ENCODE assay signal across 29 cellular contexts in the genomic region with DNA sequence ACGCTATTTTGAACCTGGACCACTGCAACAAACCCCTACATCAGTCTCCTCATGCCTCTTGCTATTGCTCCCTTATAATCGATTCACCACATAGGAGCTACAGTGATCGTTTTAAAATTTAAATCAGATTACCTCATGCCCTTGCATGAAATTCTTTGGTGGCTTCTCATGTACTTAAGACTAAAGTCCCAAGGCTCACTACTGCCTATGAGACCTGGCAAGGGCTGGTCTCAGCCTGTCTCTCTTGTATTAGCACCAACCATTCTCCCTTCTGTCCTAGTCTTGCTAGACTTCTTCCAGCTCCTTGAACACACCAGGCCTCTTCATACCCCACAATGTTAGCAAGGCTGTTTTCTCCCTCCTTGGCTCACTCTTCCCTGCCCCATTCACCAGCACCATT. TPM values are rescaled to one million over a fixed set of nuclear protein-coding genes. Genes with fewer than 3 reads are reported as not detected.
A peak's percentile ranks its signal among the peaks of the same experiment; 100 is the strongest.
DNase-seq lines count a peak whose midpoint lies in the region; ATAC-seq, FAIRE-seq and TF ChIP-seq lines count a peak whose summit lies in the region.
"Had no signal": no experiment of that assay in that cellular context is flagged by ENCODE, and none has a peak within 500 bp of the region (broad histone marks: within the 10 kb centered on the region; RNA-seq: fewer than 3 reads in every experiment).

No MANE protein-coding gene starts in this region.

- H3K9me3 ChIP-seq in body of pancreas (no peaks in the 10 kb centered on the region), HepG2 (ENCODE audit: low read length) (no peaks in the 10 kb centered on the region), gastrocnemius medialis (no peaks in the 10 kb centered on the region)
- H3K9me3 ChIP-seq: BLaER1, tibial artery had no signal

- H3K9me3 Mint-ChIP-seq in Calu3 (ENCODE audit: low read depth, unreplicated experiment) (no peaks in the 10 kb centered on the region), endothelial cell (ENCODE audit: unreplicated experiment) (no peaks in the 10 kb centered on the region)
- H3K9me3 Mint-ChIP-seq: activated CD8-positive, alpha-beta T cell treated with anti-CD3 and anti-CD28 coated beads for 36 hours; activated T-helper 2 cell treated with anti-CD3 and anti-CD28 coated beads, Interferon-gamma antibody, Interleukin-2, Interleukin-4, amounts not matched to agents 10 μg/mL and 5 μg/mL and 100 μg/mL, durations not matched to agents 14 hours and 24 hours and 36 hours; dendritic cell treated with granulocyte-macrophage colony-stimulating factor and Interleukin-4, amounts not matched to agents 40 ng/mL and 50 ng/mL, for 4 days had no signal

- no peak for DNase-seq in Calu3
- no peak for DNase-seq in body of pancreas
- no peak for DNase-seq in HepG2 (ENCODE audit: low spot score)
- no peak for DNase-seq in gastrocnemius medialis
- no peak for DNase-seq in endothelial cell (ENCODE audit: low spot score)
- no peak for DNase-seq in inferior parietal cortex (ENCODE audit: extremely low spot score)
- no peak for DNase-seq in activated T-cell treated with anti-CD3 and anti-CD28 coated beads, Interleukin-2, amount 50 U/mL, for 48 hours
- DNase-seq: activated CD4-positive, CD25-positive, alpha-beta regulatory T cell treated with anti-CD3 and anti-CD28 coated beads, Interleukin-2, amount 50 U/mL, for 72 hours; activated CD8-positive, alpha-beta T cell treated with anti-CD3 and anti-CD28 coated beads for 36 hours; caudate nucleus; COR-L47; DMS79 treated with DMSO at 0.1 percent for 48 hours; GDM1; HCEC 1CT; Karpas-422; left cardiac atrium; NCI-H1417; NCI-H2029 treated with DMSO at 0.1 percent for 48 hours; SHP77; stimulated activated CD4-positive, alpha-beta T cell treated with anti-CD3 and anti-CD28 coated beads, Interleukin-12 subunit alpha, Interleukin-12 subunit beta, amount 100 ng/mL, for 4 hours; stimulated activated CD4-positive, alpha-beta T cell treated with anti-CD3 and anti-CD28 coated beads, Interleukin-2, amount 100 ng/mL, for 48 hours; tibial artery had no signal

- H3K4me1 Mint-ChIP-seq in Calu3 (ENCODE audit: low read depth, unreplicated experiment) (peaks cover 41% of the 10 kb centered on the region), endothelial cell (ENCODE audit: unreplicated experiment) (peaks cover 9% of the 10 kb centered on the region)

- no peak overlapping the region for H3K4me3 ChIP-seq in body of pancreas
- H3K4me3 ChIP-seq in HepG2 (replicated peaks in 1 of 3; ENCODE audit: insufficient read depth in 1 of 3, low read depth in 2 of 3, low read length in 3 of 3) = peak overlapping the region in 1 of 3 experiments; percentile 47; a peak in 1 of 6 replicates
- no peak overlapping the region for H3K4me3 ChIP-seq in gastrocnemius medialis
- H3K4me3 ChIP-seq: BLaER1, tibial artery had no signal

- WGBS in body of pancreas, 2 donors = 14 to 18% methylated on average over 3 of the region's 3 CpGs
- 3% methylated on average over 3 of the region's 3 CpGs for WGBS in HepG2 (ENCODE audit: low lambda C conversion rate)

- TF ChIP-seq CTCF in Calu3 (IDR thresholded peaks at IDR 0.05; ENCODE audit: unreplicated experiment) = no peak
- no peak for TF ChIP-seq CTCF in body of pancreas (IDR thresholded peaks at IDR 0.05)
- no peak for TF ChIP-seq CTCF in HepG2 (CRISPR knock-in tag; IDR thresholded peaks at IDR 0.05)
- no peak for TF ChIP-seq CTCF in gastrocnemius medialis (IDR thresholded peaks at IDR 0.05 in 4 of 5, conservative IDR thresholded peaks at IDR 0.05 in 1 of 5)
- TF ChIP-seq CTCF in endothelial cell (IDR thresholded peaks at IDR 0.05; ENCODE audit: unreplicated experiment) = no peak

- H3K27me3 ChIP-seq in body of pancreas = no peaks in the 10 kb centered on the region
- H3K27me3 ChIP-seq in HepG2 (ENCODE audit: control insufficient read depth in 1 of 2, insufficient read depth in 2 of 2, low read length in 2 of 2) = no peaks in the 10 kb centered on the region
- no peaks in the 10 kb centered on the region for H3K27me3 ChIP-seq in gastrocnemius medialis
- H3K27me3 ChIP-seq: BLaER1, tibial artery had no signal

- POLR2A ChIA-PET in HepG2 (lab: Yijun Ruan, JAX) = interaction anchor here (0.9 to 4.0 kb wide), 7 partner anchors 8 to 521 kb away, joined by 4 to 47 read pairs (median 7); a partner anchor contains a TSS

- intact Hi-C loops in Calu3 (cut with micrococcal nuclease; ENCODE audit: unreplicated experiment) = loop anchor here (2.0 kb wide), 1 partner anchor 356 kb away; no protein-coding TSS in a partner anchor
- intact Hi-C loops in body of pancreas (cut with DNase I) = no loop called here
- intact Hi-C loops in HepG2 (cut with micrococcal nuclease; ENCODE audit: unreplicated experiment) = no loop called here
- intact Hi-C loops in gastrocnemius medialis (cut with DNase I; ENCODE audit: low total_unique reads) = no loop called here

- ATAC-seq in body of pancreas (peak; percentile 10), HepG2 (peak; percentile 30), gastrocnemius medialis (no peak)
- ATAC-seq: activated CD8-positive, alpha-beta T cell treated with anti-CD3 and anti-CD28 coated beads for 36 hours; left cardiac atrium; sciatic nerve had no signal

- peak overlapping the region; percentile 74 for H3K4me2 ChIP-seq in HepG2 (ENCODE audit: low read depth, low read length)
- H3K4me2 ChIP-seq: BLaER1 had no signal

- peak overlapping the region; percentile 46 for H3K4me3 Mint-ChIP-seq in Calu3 (ENCODE audit: low read depth, unreplicated experiment)
- no peak overlapping the region for H3K4me3 Mint-ChIP-seq in endothelial cell (ENCODE audit: unreplicated experiment)
- H3K4me3 Mint-ChIP-seq: activated CD8-positive, alpha-beta T cell treated with anti-CD3 and anti-CD28 coated beads for 36 hours; dendritic cell treated with granulocyte-macrophage colony-stimulating factor and Interleukin-4, amounts not matched to agents 40 ng/mL and 50 ng/mL, for 4 days had no signal

- BruUV-seq in Calu3 (replicated peaks; lab: Mats Ljungman, UMichigan) (no TSS peak), HepG2 (replicated peaks; lab: Mats Ljungman, UMichigan) (TSS peak; percentile 92)

- H3K27ac Mint-ChIP-seq in Calu3 (ENCODE audit: unreplicated experiment) (peak overlapping the region; percentile 87), endothelial cell (ENCODE audit: unreplicated experiment) (no peak overlapping the region)
- H3K27ac Mint-ChIP-seq: activated CD8-positive, alpha-beta T cell treated with anti-CD3 and anti-CD28 coated beads for 36 hours; activated T-helper 2 cell treated with anti-CD3 and anti-CD28 coated beads, Interferon-gamma antibody, Interleukin-2, Interleukin-4, amounts not matched to agents 10 μg/mL and 5 μg/mL and 100 μg/mL, durations not matched to agents 14 hours and 24 hours and 36 hours; dendritic cell treated with granulocyte-macrophage colony-stimulating factor and Interleukin-4, amounts not matched to agents 40 ng/mL and 50 ng/mL, for 4 days had no signal

- H3K27me3 Mint-ChIP-seq in Calu3 (ENCODE audit: unreplicated experiment) (no peaks in the 10 kb centered on the region), endothelial cell (ENCODE audit: unreplicated experiment) (no peaks in the 10 kb centered on the region)
- H3K27me3 Mint-ChIP-seq: activated CD8-positive, alpha-beta T cell treated with anti-CD3 and anti-CD28 coated beads for 36 hours; dendritic cell treated with granulocyte-macrophage colony-stimulating factor and Interleukin-4, amounts not matched to agents 40 ng/mL and 50 ng/mL, for 4 days had no signal

- H4K20me1 ChIP-seq in HepG2 (ENCODE audit: insufficient read depth, low read length) = no peaks in the 10 kb centered on the region
- H4K20me1 ChIP-seq: BLaER1 had no signal

- H2AFZ ChIP-seq in HepG2 (ENCODE audit: low read length) = no peak overlapping the region

- TF ChIP-seq RAD21 in HepG2 (CRISPR knock-in tag; IDR thresholded peaks at IDR 0.05) = no peak

- H3K36me3 ChIP-seq in body of pancreas (replicated peaks in 1 of 2; ENCODE audit: insufficient read depth in 1 of 2, low read depth in 2 of 2) = no peaks in the 10 kb centered on the region
- peaks cover 5 to 8% of the 10 kb centered on the region in 2 experiments; a peak in 3 of 5 replicates for H3K36me3 ChIP-seq in HepG2 (replicated peaks in 1 of 2; ENCODE audit: control insufficient read depth in 1 of 2, insufficient read depth in 2 of 2, low read length in 2 of 2)
- H3K36me3 ChIP-seq in gastrocnemius medialis = peaks cover 0 to 20% of the 10 kb centered on the region in 2 donors

- no peak for FAIRE-seq in HepG2 (lab: Jason Lieb, UNC)
- FAIRE-seq: astrocyte, endothelial cell of umbilical vein, frontal cortex had no signal

- peaks cover 21% of the 10 kb centered on the region for H3K79me2 ChIP-seq in HepG2 (ENCODE audit: insufficient read depth, low read length)

- H3K9ac ChIP-seq in HepG2 (ENCODE audit: insufficient read depth, low read depth, low read length) = peak overlapping the region; percentile 76
- H3K9ac ChIP-seq: BLaER1 had no signal

- TF ChIP-seq POLR2A in body of pancreas (IDR thresholded peaks at IDR 0.05) (no peak), HepG2 (IDR thresholded peaks at IDR 0.05; ENCODE audit: insufficient read depth in 1 of 2, low read depth in 2 of 2, low read length in 2 of 2) (peak in 1 of 2 experiments; percentile 2; a peak in 1 of 4 replicates), gastrocnemius medialis (IDR thresholded peaks at IDR 0.05) (no peak)

- H3K27ac ChIP-seq in body of pancreas (peak overlapping the region; percentile 50 to 87 (median 61)), HepG2 (ENCODE audit: extremely low read length, insufficient read depth, low read length) (peak overlapping the region; percentile 98), gastrocnemius medialis (peak overlapping the region in 3 of 4 donors; percentile 79 to 91 (median 83))
- H3K27ac ChIP-seq: BLaER1, tibial artery had no signal

- H3K4me1 ChIP-seq in body of pancreas = peaks cover 65% of the 10 kb centered on the region
- peaks cover 82% of the 10 kb centered on the region for H3K4me1 ChIP-seq in HepG2 (ENCODE audit: insufficient read depth, low read length)
- peaks cover 30 to 43% of the 10 kb centered on the region in 2 donors for H3K4me1 ChIP-seq in gastrocnemius medialis

- TF ChIP-seq EP300 in HepG2 (IDR thresholded peaks at IDR 0.05; ENCODE audit: low read depth in 2 of 2, low read length in 2 of 2) (no peak), HepG2 (CRISPR knock-in tag; IDR thresholded peaks at IDR 0.05; ENCODE audit: borderline replicate concordance) (no peak)

- in situ Hi-C loops in HepG2 (cut with HindIII; ENCODE audit: extremely low pct_ligation_motif_present, low pct_unique_long_range_greater_than_20kb) (no loop called here), gastrocnemius medialis (cut with MboI; ENCODE audit: low sequenced_read_pairs in 4 of 4) (loop anchor here in 1 of 4 donors (10.0 kb wide), 1 partner anchor 370 kb away; no protein-coding TSS in a partner anchor)

- H3K36me3 Mint-ChIP-seq in Calu3 (ENCODE audit: insufficient read depth, unreplicated experiment) (peaks cover 49% of the 10 kb centered on the region), endothelial cell (ENCODE audit: low read depth, unreplicated experiment) (peaks cover 12% of the 10 kb centered on the region)

- CTCF ChIA-PET in Calu3 (lab: Charles Lee) (interaction anchor here (0.9 kb wide), 1 partner anchor 261 kb away, joined by 4 read pairs; no protein-coding TSS in a partner anchor), HepG2 (lab: Yijun Ruan, JAX; ENCODE audit: low intra/inter-chr PET ratio, low total read pairs) (no interaction called here)

RNA-seq across cellular contexts. Expression of a gene that starts 6.5 kb away (rescaled TPM):
- total RNA-seq in Calu3 (2022) (44.5 and 52.7 TPM in 2 replicates), body of pancreas (10 to 100 TPM; 18.1 to 27.0 TPM), HepG2 (2016; rRNA removed; fragmentation: Illumina TruSeq; extraction: Trizol) (114 and 153 TPM in 2 replicates), gastrocnemius medialis (100 to 1,000 TPM in 2 of 4 donors, 10 to 100 TPM in 2; 95.1 to 128 (median 104) TPM), endothelial cell (ENCODE audit: unreplicated experiment) (47.1 TPM)
- total RNA-seq in HepG2 (2016; cell fraction: cytosol; rRNA removed; fragmentation: Illumina TruSeq; extraction: Trizol; ENCODE audit: low read depth) = 43.6 and 44.9 TPM in 2 replicates
- total RNA-seq in HepG2 (2016; cell fraction: insoluble cytoplasmic fraction; rRNA removed; fragmentation: Illumina TruSeq; extraction: Trizol) = 115 and 154 TPM in 2 replicates
- total RNA-seq in HepG2 (2016; cell fraction: membrane; rRNA removed; fragmentation: Illumina TruSeq; extraction: Trizol) = 112 and 113 TPM in 2 replicates
- 69.6 and 78.0 TPM in 2 replicates for total RNA-seq in HepG2 (2016; cell fraction: nucleus; rRNA removed; fragmentation: Illumina TruSeq; extraction: Trizol)
- polyA plus RNA-seq in HepG2 (2011; rRNA removed) = 48.6 and 58.3 TPM in 2 replicates
- 24.1 and 35.3 TPM in 2 replicates for polyA plus RNA-seq in HepG2 (2011; cell fraction: cytosol; rRNA removed)
- polyA plus RNA-seq in HepG2 (2011; cell fraction: nucleus; rRNA removed) = 54.5 and 54.9 TPM in 2 replicates
- 56.1 and 60.9 TPM in 2 replicates for polyA plus RNA-seq in HepG2 (2012)
- 34.1 and 42.7 TPM in 2 replicates for polyA plus RNA-seq in HepG2 (2016; cell fraction: cytosol; fragmentation: Illumina TruSeq; extraction: Trizol; ENCODE audit: low read depth)
- 112 and 114 TPM in 2 replicates for polyA plus RNA-seq in HepG2 (2016; cell fraction: insoluble cytoplasmic fraction; fragmentation: Illumina TruSeq; extraction: Trizol; ENCODE audit: low read depth)
- 70.4 and 72.1 TPM in 2 replicates for polyA plus RNA-seq in HepG2 (2016; cell fraction: membrane; fragmentation: Illumina TruSeq; extraction: Trizol; ENCODE audit: low read depth)
- 110 and 111 TPM in 2 replicates for polyA plus RNA-seq in HepG2 (2016; cell fraction: nucleus; fragmentation: Illumina TruSeq; extraction: Trizol; ENCODE audit: insufficient read depth, low read depth)
- polyA minus RNA-seq in HepG2 (2011; rRNA and poly(A)+ RNA removed; ENCODE audit: low replicate concordance) = 29.1 and 41.3 TPM in 2 replicates
- polyA minus RNA-seq in HepG2 (2011; cell fraction: cytosol; rRNA and poly(A)+ RNA removed) = 45.6 and 55.3 TPM in 2 replicates
- 66.1 and 72.4 TPM in 2 replicates for polyA minus RNA-seq in HepG2 (2011; cell fraction: nucleus; rRNA and poly(A)+ RNA removed)

Comparison
In these comparisons a context has a peak if more than half of its experiments do, and no peak if none do; other contexts are left out.
1. ATAC-seq: peak in body of pancreas (single experiment) and HepG2 (single experiment); none in gastrocnemius medialis (0 of 2).
2. Peak in every context shown above with its lines, with median percentiles within 50 percentile points of each other: H3K27ac ChIP-seq.